Comparison of ENCODE assay signal across 8 cellular contexts in genomic region chrX:23732704-23733103, GRCh38. TPM values are rescaled to one million over a fixed set of nuclear protein-coding genes. Genes with fewer than 3 reads are reported as not detected.
DNase-seq lines count a peak whose midpoint lies in the region; ATAC-seq and TF ChIP-seq lines count a peak whose summit lies in the region.

No MANE protein-coding gene starts in this region.

- POLR2A ChIA-PET in PC-3 (lab: Charles Lee; ENCODE audit: unreplicated experiment): interaction anchor here (0.6 kb wide), 1 partner anchor 75 kb away, joined by 3 read pairs; no protein-coding TSS in a partner anchor

- H3K27me3 ChIP-seq in PC-3 (ENCODE audit: low read length): no peaks in the 10 kb centered on the region

- H3K27ac ChIP-seq in PC-3 (ENCODE audit: low read length): no peak overlapping the region

- H3K4me3 ChIP-seq in PC-3 (ENCODE audit: low read length): no peak overlapping the region

- BruUV-seq in PC-3 (replicated peaks; lab: Mats Ljungman, UMichigan): no TSS peak

- H3K27ac Mint-ChIP-seq in IgD-negative memory B cell: peak overlapping the region; percentile 63 to 85 (median 68)
- H3K27ac Mint-ChIP-seq in stimulated activated naive B cell treated with anti-CD40 and anti-IgM and Interleukin-4, amounts not matched to agents 10 μg/mL and 1 μg/mL and 100 μg/mL, for 72 hours: peak overlapping the region; percentile 63

- H3K9me2 ChIP-seq in PC-3 (replicated peaks; ENCODE audit: low read length): no peaks in the 10 kb centered on the region

- H3K4me1 ChIP-seq in PC-3 (ENCODE audit: insufficient read depth, low read length): no peaks in the 10 kb centered on the region

- no peak overlapping the region for H3K9ac ChIP-seq in PC-3 (ENCODE audit: low read length)

- no peak overlapping the region for H2AFZ ChIP-seq in PC-3 (ENCODE audit: low read length)

- no peak overlapping the region for H3K4me2 ChIP-seq in PC-3 (ENCODE audit: low read length)

- CTCF ChIA-PET in PC-3 (lab: Charles Lee): no interaction called here

- peaks cover 16% of the 10 kb centered on the region for H3K4me1 Mint-ChIP-seq in activated T-cell treated with anti-CD3 and anti-CD28 coated beads, Interleukin-2, amount 50 U/mL, for 4 hours (ENCODE audit: low read depth)
- peaks cover 9 to 13% (median 11%) of the 10 kb centered on the region in 3 donors for H3K4me1 Mint-ChIP-seq in IgD-negative memory B cell
- peaks cover 15 to 16% of the 10 kb centered on the region in 2 donors for H3K4me1 Mint-ChIP-seq in stimulated activated naive B cell treated with anti-CD40 and anti-IgM and Interleukin-4, amounts not matched to agents 10 μg/mL and 1 μg/mL and 100 μg/mL, for 72 hours

- no peaks in the 10 kb centered on the region for H3F3A ChIP-seq in PC-3 (ENCODE audit: low read length, unreplicated experiment)

- no peaks in the 10 kb centered on the region for H3K9me3 ChIP-seq in PC-3 (ENCODE audit: low read length)

- intact Hi-C loops in PC-3 (cut with micrococcal nuclease): no loop called here

- TF ChIP-seq CTCF in PC-3 (conservative IDR thresholded peaks at IDR 0.05; ENCODE audit: low read depth, low read length): no peak

- peak; percentile 79 to 83 for ATAC-seq in activated T-cell treated with anti-CD3 and anti-CD28 coated beads, Interleukin-2, amount 50 U/mL, for 4 hours
- ATAC-seq in HG02610 (IDR thresholded peaks at IDR 0.05; ENCODE audit: unreplicated experiment): peak; percentile 78
- ATAC-seq in stimulated activated naive B cell treated with anti-CD40 and anti-IgM and Interleukin-4, amounts not matched to agents 10 μg/mL and 1 μg/mL and 100 μg/mL, for 72 hours (replicated peaks): peak; percentile 93
- ATAC-seq in PC-3: no peak

- H4K20me1 ChIP-seq in PC-3 (ENCODE audit: low read length): peaks cover 3% of the 10 kb centered on the region; the same call in 1 of the 2 replicates

- H3K4me3 Mint-ChIP-seq in activated T-cell treated with anti-CD3 and anti-CD28 coated beads, Interleukin-2, amount 50 U/mL, for 4 hours: no peak overlapping the region
- peak overlapping the region in 2 of 4 donors; percentile 0 to 2 for H3K4me3 Mint-ChIP-seq in IgD-negative memory B cell
- peak overlapping the region; percentile 3 to 56 for H3K4me3 Mint-ChIP-seq in stimulated activated naive B cell treated with anti-CD40 and anti-IgM and Interleukin-4, amounts not matched to agents 10 μg/mL and 1 μg/mL and 100 μg/mL, for 72 hours

- H3K36me3 Mint-ChIP-seq in activated T-cell treated with anti-CD3 and anti-CD28 coated beads, Interleukin-2, amount 50 U/mL, for 4 hours (ENCODE audit: insufficient read depth): peaks cover 13% of the 10 kb centered on the region
- H3K36me3 Mint-ChIP-seq in IgD-negative memory B cell: no peaks in the 10 kb centered on the region
- peaks cover 17 to 18% of the 10 kb centered on the region in 2 donors for H3K36me3 Mint-ChIP-seq in stimulated activated naive B cell treated with anti-CD40 and anti-IgM and Interleukin-4, amounts not matched to agents 10 μg/mL and 1 μg/mL and 100 μg/mL, for 72 hours

- peaks cover 32% of the 10 kb centered on the region for H3K79me2 ChIP-seq in PC-3 (ENCODE audit: low read length)

- H3K27me3 Mint-ChIP-seq in activated T-cell treated with anti-CD3 and anti-CD28 coated beads, Interleukin-2, amount 50 U/mL, for 4 hours (ENCODE audit: low read depth): no peaks in the 10 kb centered on the region
- H3K27me3 Mint-ChIP-seq in IgD-negative memory B cell: no peaks in the 10 kb centered on the region
- H3K27me3 Mint-ChIP-seq in stimulated activated naive B cell treated with anti-CD40 and anti-IgM and Interleukin-4, amounts not matched to agents 10 μg/mL and 1 μg/mL and 100 μg/mL, for 72 hours: no peaks in the 10 kb centered on the region

- H3K36me3 ChIP-seq in PC-3 (ENCODE audit: low read depth, low read length): peaks cover 27% of the 10 kb centered on the region

- no peaks in the 10 kb centered on the region for H3K9me3 Mint-ChIP-seq in activated T-cell treated with anti-CD3 and anti-CD28 coated beads, Interleukin-2, amount 50 U/mL, for 4 hours
- no peaks in the 10 kb centered on the region for H3K9me3 Mint-ChIP-seq in IgD-negative memory B cell
- no peaks in the 10 kb centered on the region for H3K9me3 Mint-ChIP-seq in stimulated activated naive B cell treated with anti-CD40 and anti-IgM and Interleukin-4, amounts not matched to agents 10 μg/mL and 1 μg/mL and 100 μg/mL, for 72 hours

- no peak for DNase-seq in activated T-cell treated with anti-CD3 and anti-CD28 coated beads, Interleukin-2, amount 50 U/mL, for 4 hours
- no peak for DNase-seq in activated T-cell treated with anti-CD3 and anti-CD28 coated beads, Interleukin-2, amount 50 U/mL, for 1 hour
- no peak for DNase-seq in stimulated activated naive B cell treated with anti-CD40 and anti-IgM and Interleukin-4, amounts not matched to agents 10 μg/mL and 1 μg/mL and 100 μg/mL, for 72 hours
- no peak for DNase-seq in PC-3
- no peak for DNase-seq in AG08395 (ENCODE audit: low spot score)
- DNase-seq in mesenteric fat pad (ENCODE audit: low spot score): no peak

RNA-seq across cellular contexts. Expression of gene ACOT9, which starts 10.4 kb away (rescaled TPM):
- 10 to 100 TPM; 20.8 to 28.0 (median 24.6) TPM for total RNA-seq in activated T-cell treated with anti-CD3 and anti-CD28 coated beads, Interleukin-2, amount 50 U/mL, for 4 hours
- 18.2 TPM for polyA plus RNA-seq in IgD-negative memory B cell
- 66.2 and 75.6 TPM in 2 replicates for total RNA-seq in PC-3 (2014; rRNA removed)
- 52.0 TPM for total RNA-seq in mesenteric fat pad

RNA-seq across cellular contexts. Expression of gene SAT1, which starts 50.3 kb away (rescaled TPM):
- 10 to 100 TPM; 39.5 to 51.3 (median 45.9) TPM for total RNA-seq in activated T-cell treated with anti-CD3 and anti-CD28 coated beads, Interleukin-2, amount 50 U/mL, for 4 hours
- 206 TPM for polyA plus RNA-seq in IgD-negative memory B cell
- total RNA-seq in PC-3 (2014; rRNA removed): 414 and 448 TPM in 2 replicates
- 859 TPM for total RNA-seq in mesenteric fat pad
